In the genomic region with DNA sequence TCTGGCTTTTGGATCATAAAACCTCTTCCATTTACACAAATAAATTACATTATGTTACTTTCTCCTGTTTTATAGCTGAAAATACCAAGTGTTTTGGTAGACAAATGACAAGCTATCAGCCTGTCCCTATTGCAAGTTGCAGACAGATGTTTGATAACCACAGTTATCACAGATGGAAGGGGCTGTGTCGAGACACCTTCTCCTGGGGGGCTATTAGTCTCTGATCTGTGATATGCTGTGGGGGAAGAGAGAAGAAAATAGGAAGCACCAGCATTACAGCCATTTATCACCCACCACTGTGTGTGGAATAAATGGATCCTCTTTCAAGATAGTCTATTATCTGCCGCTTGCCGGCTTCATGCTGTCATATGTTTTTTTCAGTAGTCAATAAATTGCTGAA, we compare ENCODE assay signal across 3 cellular contexts.
TF ChIP-seq lines count a peak whose summit lies in the region.

No MANE protein-coding gene starts in this region.

TF ChIP-seq in SK-N-SH, 30 proteins besides CTCF, POLR2A, EP300 and RAD21 (continued from another document):
- no peak for TF ChIP-seq REST (IDR thresholded peaks at IDR 0.05; ENCODE audit: low read depth, low read length)
- TF ChIP-seq EZH2phosphoT487 (IDR thresholded peaks at IDR 0.05; ENCODE audit: borderline replicate concordance, low read depth) = no peak

TF ChIP-seq in SK-N-SH treated with all-trans-retinoic acid at 6 μM for 48 hours, 23 proteins besides CTCF, POLR2A, EP300 and RAD21 (continued from another document):
- no peak for TF ChIP-seq PATZ1 (CRISPR knock-in tag; IDR thresholded peaks at IDR 0.05; ENCODE audit: borderline replicate concordance)
- no peak for TF ChIP-seq TSHZ2 (CRISPR knock-in tag; IDR thresholded peaks at IDR 0.05)
- no peak for TF ChIP-seq ESRRG (CRISPR knock-in tag; IDR thresholded peaks at IDR 0.05)
- TF ChIP-seq, protein P1, sequence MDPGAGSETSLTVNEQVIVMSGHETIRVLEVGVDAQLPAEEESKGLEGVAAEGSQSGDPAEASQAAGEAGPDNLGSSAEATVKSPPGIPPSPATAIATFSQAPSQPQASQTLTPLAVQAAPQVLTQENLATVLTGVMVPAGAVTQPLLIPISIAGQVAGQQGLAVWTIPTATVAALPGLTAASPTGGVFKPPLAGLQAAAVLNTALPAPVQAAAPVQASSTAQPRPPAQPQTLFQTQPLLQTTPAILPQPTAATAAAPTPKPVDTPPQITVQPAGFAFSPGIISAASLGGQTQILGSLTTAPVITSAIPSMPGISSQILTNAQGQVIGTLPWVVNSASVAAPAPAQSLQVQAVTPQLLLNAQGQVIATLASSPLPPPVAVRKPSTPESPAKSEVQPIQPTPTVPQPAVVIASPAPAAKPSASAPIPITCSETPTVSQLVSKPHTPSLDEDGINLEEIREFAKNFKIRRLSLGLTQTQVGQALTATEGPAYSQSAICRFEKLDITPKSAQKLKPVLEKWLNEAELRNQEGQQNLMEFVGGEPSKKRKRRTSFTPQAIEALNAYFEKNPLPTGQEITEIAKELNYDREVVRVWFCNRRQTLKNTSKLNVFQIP (CRISPR knock-in tag; IDR thresholded peaks at IDR 0.05; ENCODE audit: borderline replicate concordance, low read depth) = no peak
- no peak for TF ChIP-seq ZFP30 (CRISPR knock-in tag; IDR thresholded peaks at IDR 0.05)
- no peak for TF ChIP-seq ARNTL (CRISPR knock-in tag; IDR thresholded peaks at IDR 0.05; ENCODE audit: borderline replicate concordance, low read depth)
- TF ChIP-seq ZNF70 (CRISPR knock-in tag; IDR thresholded peaks at IDR 0.05) = no peak
- no peak for TF ChIP-seq TOX (CRISPR knock-in tag; IDR thresholded peaks at IDR 0.05; ENCODE audit: borderline replicate concordance)

TF ChIP-seq in neural cell, 6 proteins besides CTCF, POLR2A, EP300 and RAD21 (continued from another document):
- peak; percentile 10 for TF ChIP-seq REST (IDR thresholded peaks at IDR 0.05; ENCODE audit: borderline replicate concordance)
- TF ChIP-seq MXI1 (conservative IDR thresholded peaks at IDR 0.05; ENCODE audit: poor library complexity, severe bottlenecking) = no peak
- TF ChIP-seq EZH2 (IDR thresholded peaks at IDR 0.05; ENCODE audit: borderline replicate concordance, insufficient read depth, low read length, poor library complexity, severe bottlenecking) = no peak
- TF ChIP-seq TAF1 (IDR thresholded peaks at IDR 0.05; ENCODE audit: low read depth) = no peak
TF ChIP-seq in neural cell: peak in this region for 2.
